8 cellular contexts compared by ENCODE assay signal in the genomic region with DNA sequence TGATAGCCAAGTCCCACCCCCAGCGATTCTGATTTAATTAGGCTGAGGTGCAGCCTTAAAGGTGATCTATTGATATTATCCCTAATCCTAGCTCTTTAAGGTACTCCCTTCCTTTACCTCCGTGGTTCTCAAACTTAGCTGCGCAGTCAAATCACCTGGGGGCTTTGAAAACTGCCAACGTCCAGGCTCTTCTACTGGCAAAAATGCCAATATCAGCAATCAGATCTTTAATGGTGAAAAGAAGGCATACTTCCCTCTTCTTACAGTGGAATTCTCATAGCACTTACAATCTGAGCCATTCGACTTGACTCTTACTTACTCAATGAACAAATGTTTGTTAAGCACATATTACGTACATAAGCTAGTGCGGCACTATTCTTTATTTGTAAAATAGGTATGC. TPM values are rescaled to one million over a fixed set of nuclear protein-coding genes. Genes with fewer than 3 reads are reported as not detected.
A peak's percentile ranks its signal among the peaks of the same experiment; 100 is the strongest.
DNase-seq lines count a peak whose midpoint lies in the region; ATAC-seq and TF ChIP-seq lines count a peak whose summit lies in the region.

No MANE protein-coding gene starts in this region.

- POLR2A ChIA-PET in CD4-positive, alpha-beta T cell (lab: Charles Lee) = interaction anchor here (1.0 to 2.6 kb wide), 9 partner anchors 9 to 1236 kb away, joined by 3 to 8 read pairs (median 4); a partner anchor contains a TSS

- peak overlapping the region; percentile 26 for H3K4me2 ChIP-seq in neuronal stem cell (ENCODE audit: insufficient read depth, low read length, poor library complexity, severe bottlenecking)

- no peak for DNase-seq in CD4-positive, alpha-beta T cell
- DNase-seq in NB4 (ENCODE audit: low read depth) (no peak), neuronal stem cell (ENCODE audit: low spot score) (no peak), NCI-H510A treated with DMSO at 0.1 percent for 48 hours (lab: John Stamatoyannopoulos, UW) (no peak)
- no peak for DNase-seq in effector memory CD4-positive, alpha-beta T cell
- no peak for DNase-seq in stimulated activated CD4-positive, alpha-beta T cell treated with anti-CD3 and anti-CD28 coated beads, Interleukin-2, amount 100 ng/mL, for 24 hours
- DNase-seq in activated CD4-positive, alpha-beta T cell treated with anti-CD3 and anti-CD28 coated beads for 48 hours = no peak

- H3K4me1 ChIP-seq in effector memory CD4-positive, alpha-beta T cell (ENCODE audit: control insufficient read depth, insufficient read depth, low read length, poor library complexity, severe bottlenecking) = no peaks in the 10 kb centered on the region
- no peaks in the 10 kb centered on the region for H3K4me1 ChIP-seq in neuronal stem cell (ENCODE audit: control insufficient read depth in 2 of 2, insufficient read depth in 1 of 2, low read depth in 1 of 2, low read length in 2 of 2)

- peak overlapping the region; percentile 97 for H2AFZ ChIP-seq in neuronal stem cell (ENCODE audit: low read length)

- peaks cover 2% of the 10 kb centered on the region for H3K27me3 ChIP-seq in CD4-positive, alpha-beta T cell (ENCODE audit: control insufficient read depth, insufficient read depth, low read length)
- H3K27me3 ChIP-seq in effector memory CD4-positive, alpha-beta T cell (replicated peaks; ENCODE audit: control insufficient read depth, insufficient read depth, low read length, poor library complexity, severe bottlenecking) = no peaks in the 10 kb centered on the region
- peaks cover 0 to 24% (median 0%) of the 10 kb centered on the region in 3 experiments for H3K27me3 ChIP-seq in neuronal stem cell (ENCODE audit: control insufficient read depth in 3 of 3, insufficient read depth in 3 of 3, low read depth in 1 of 3, low read length in 3 of 3)

- peaks cover 26% of the 10 kb centered on the region for H3K4me1 Mint-ChIP-seq in CD4-positive, alpha-beta T cell (ENCODE audit: low read depth)

- no peak overlapping the region for H2BK15ac ChIP-seq in neuronal stem cell (ENCODE audit: low read length)

- no peaks in the 10 kb centered on the region for H3K36me3 ChIP-seq in effector memory CD4-positive, alpha-beta T cell (ENCODE audit: control insufficient read depth, insufficient read depth, low read length)
- H3K36me3 ChIP-seq in neuronal stem cell (replicated peaks in 1 of 2; ENCODE audit: control insufficient read depth in 2 of 2, insufficient read depth in 2 of 2, low read length in 2 of 2) = peaks cover 0 to 3% of the 10 kb centered on the region in 2 donors

- H2AK5ac ChIP-seq in neuronal stem cell (ENCODE audit: low read depth, low read length) = no peak overlapping the region

- H3K4me3 Mint-ChIP-seq in CD4-positive, alpha-beta T cell = peak overlapping the region; percentile 92

- no peak for ATAC-seq in CD4-positive, alpha-beta T cell (ENCODE audit: poor library complexity)
- ATAC-seq in HG03520 (IDR thresholded peaks at IDR 0.05; ENCODE audit: unreplicated experiment) = no peak

- H3K4me3 ChIP-seq in NB4 (ENCODE audit: low read depth, low read length) (peak overlapping the region; percentile 49), neuronal stem cell (ENCODE audit: low read length in 2 of 2) (peak overlapping the region in 1 of 2 donors; percentile 77)
- peak overlapping the region; percentile 87 for H3K4me3 ChIP-seq in effector memory CD4-positive, alpha-beta T cell (ENCODE audit: insufficient read depth, low read depth, low read length, poor library complexity, severe bottlenecking)

- H3K9me3 ChIP-seq in CD4-positive, alpha-beta T cell (ENCODE audit: control insufficient read depth, low read length) = no peaks in the 10 kb centered on the region
- H3K9me3 ChIP-seq in effector memory CD4-positive, alpha-beta T cell (ENCODE audit: control insufficient read depth, low read length) = no peaks in the 10 kb centered on the region
- H3K9me3 ChIP-seq in neuronal stem cell (replicated peaks in 1 of 2; ENCODE audit: control insufficient read depth in 2 of 2, insufficient read depth in 1 of 2, low read depth in 1 of 2, low read length in 2 of 2) = no peaks in the 10 kb centered on the region

- TF ChIP-seq CTCF in CD4-positive, alpha-beta T cell (IDR thresholded peaks at IDR 0.05) = peak; percentile 4
- no peak for TF ChIP-seq CTCF in NB4 (IDR thresholded peaks at IDR 0.05; ENCODE audit: low read depth, low read length)

- CTCF ChIA-PET in CD4-positive, alpha-beta T cell (lab: Charles Lee) = interaction anchor here (0.6 to 1.8 kb wide), 7 partner anchors 8 to 1345 kb away, joined by 3 to 6 read pairs (median 3); a partner anchor contains a TSS

- H3K27me3 Mint-ChIP-seq in CD4-positive, alpha-beta T cell = no peaks in the 10 kb centered on the region

- no CpG with 5 or more reads among the region's 7 CpGs for WGBS in neuronal stem cell (ENCODE audit: extremely low coverage in 2 of 2, insufficient read length in 2 of 2, insufficient replicate concordance in 1 of 2), 2 donors

- no peak overlapping the region for H3K23ac ChIP-seq in neuronal stem cell (ENCODE audit: low read depth, low read length, poor library complexity)

- intact Hi-C loops in CD4-positive, alpha-beta T cell (cut with DNase I, micrococcal nuclease) = loop anchor here (2.0 to 10.0 kb wide), 9 partner anchors 140 to 1667 kb away; a partner anchor contains a TSS

- H3K9me3 Mint-ChIP-seq in CD4-positive, alpha-beta T cell = no peaks in the 10 kb centered on the region

- no peak overlapping the region for H2BK5ac ChIP-seq in neuronal stem cell (ENCODE audit: low read length)

- H3K79me1 ChIP-seq in neuronal stem cell (ENCODE audit: low read depth, low read length) = no peaks in the 10 kb centered on the region

- H3K27ac ChIP-seq in CD4-positive, alpha-beta T cell (ENCODE audit: low read depth, low read length) = no peak overlapping the region
- no peak overlapping the region for H3K27ac ChIP-seq in effector memory CD4-positive, alpha-beta T cell (ENCODE audit: insufficient read depth, low read length, poor library complexity, severe bottlenecking)
- H3K27ac ChIP-seq in neuronal stem cell (replicated peaks; ENCODE audit: low read length) = no peak overlapping the region

- H3K4ac ChIP-seq in neuronal stem cell (ENCODE audit: low read length) = no peak overlapping the region

- no peak overlapping the region for H2BK120ac ChIP-seq in neuronal stem cell (ENCODE audit: low read depth, low read length)

- peaks cover 4% of the 10 kb centered on the region for H3K36me3 Mint-ChIP-seq in CD4-positive, alpha-beta T cell (ENCODE audit: low read depth)

- H3K18ac ChIP-seq in neuronal stem cell (ENCODE audit: low read length) = no peak overlapping the region

- no peak overlapping the region for H3K9ac ChIP-seq in neuronal stem cell (ENCODE audit: low read depth, low read length, poor library complexity)

- H3K27ac Mint-ChIP-seq in CD4-positive, alpha-beta T cell = peak overlapping the region; percentile 77

- no peak overlapping the region for H3K14ac ChIP-seq in neuronal stem cell (ENCODE audit: low read length)

- TF ChIP-seq POLR2A in NB4 (IDR thresholded peaks at IDR 0.05; ENCODE audit: extremely low read depth, insufficient read length) = no peak

- no peak overlapping the region for H2BK12ac ChIP-seq in neuronal stem cell (ENCODE audit: low read length)

- no peak overlapping the region for H4K8ac ChIP-seq in neuronal stem cell (ENCODE audit: low read depth, low read length)

- H4K91ac ChIP-seq in neuronal stem cell (ENCODE audit: low read depth, low read length, poor library complexity) = no peak overlapping the region

RNA-seq across cellular contexts. Expression of a gene that starts 0.7 kb away (rescaled TPM):
- 1 to 10 TPM; 5.8 to 7.8 TPM for total RNA-seq in CD4-positive, alpha-beta T cell
- polyA plus RNA-seq in neuronal stem cell (2013, experiment 1 of 2) = 25.1 TPM
- 25.6 TPM for polyA plus RNA-seq in neuronal stem cell (2013, experiment 2 of 2)
